In the genomic region with DNA sequence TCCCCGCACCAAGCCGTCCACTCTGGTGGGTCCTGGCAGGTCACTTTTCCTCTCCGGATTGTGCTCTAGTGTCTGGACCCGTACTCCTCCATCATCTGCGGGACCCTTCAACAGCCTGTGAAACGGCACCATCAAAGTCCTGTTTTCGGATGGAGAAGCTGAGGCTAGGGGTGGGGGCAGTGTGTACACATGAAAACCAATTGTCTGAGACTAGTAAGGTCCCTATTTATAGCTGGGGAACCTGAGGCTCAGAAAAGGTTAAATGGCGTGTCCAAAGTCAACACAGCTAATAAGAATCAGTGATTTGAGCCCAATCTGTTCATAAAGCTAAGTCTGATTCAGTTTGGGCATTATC, we compare ENCODE assay signal across 10 cellular contexts. TPM values are rescaled to one million over a fixed set of nuclear protein-coding genes. Genes with fewer than 3 reads are reported as not detected.
DNase-seq lines count a peak whose midpoint lies in the region; ATAC-seq and TF ChIP-seq lines count a peak whose summit lies in the region.
"Had no signal": no experiment of that assay in that cellular context is flagged by ENCODE, and none has a peak within 500 bp of the region (broad histone marks: within the 10 kb centered on the region; RNA-seq: fewer than 3 reads in every experiment).

No MANE protein-coding gene starts in this region.

- TF ChIP-seq CTCF in cardiac muscle cell (IDR thresholded peaks at IDR 0.05; ENCODE audit: low read depth, low read length) (no peak), brain microvascular endothelial cell (IDR thresholded peaks at IDR 0.05; ENCODE audit: low read depth, low read length, missing control alignments) (no peak), upper lobe of left lung (IDR thresholded peaks at IDR 0.05) (no peak)

- no peak for DNase-seq in cardiac muscle cell (ENCODE audit: low read depth in 1 of 2, low spot score in 1 of 2)
- DNase-seq in cardiac septum (ENCODE audit: low spot score) = no peak
- DNase-seq in brain microvascular endothelial cell = no peak
- DNase-seq in upper lobe of left lung = no peak
- no peak for DNase-seq in mucosa of gallbladder (ENCODE audit: low spot score)
- no peak for DNase-seq in ecto neural progenitor cell (ENCODE audit: low spot score)
- DNase-seq: effector CD8-positive, alpha-beta T cell had no signal

- intact Hi-C loops in cardiac septum (cut with DNase I) = loop anchor here (2.0 kb wide), 2 partner anchors 40 to 92 kb away; no protein-coding TSS in a partner anchor

- peak overlapping the region; percentile 38 for H3K4me3 ChIP-seq in cardiac muscle cell
- H3K4me3 ChIP-seq in brain microvascular endothelial cell (ENCODE audit: low read depth, low read length) = peak overlapping the region; percentile 50
- H3K4me3 ChIP-seq in mucosa of rectum (ENCODE audit: low read length in 2 of 2) = peak overlapping the region; percentile 52 to 53
- H3K4me3 ChIP-seq in upper lobe of left lung = peak overlapping the region in 3 of 4 donors; percentile 53 to 62 (median 59)

- TF ChIP-seq POLR2A in upper lobe of left lung (IDR thresholded peaks at IDR 0.05) = no peak

- H3K27me3 ChIP-seq in cardiac muscle cell = no peaks in the 10 kb centered on the region
- no peaks in the 10 kb centered on the region for H3K27me3 ChIP-seq in brain microvascular endothelial cell (replicated peaks)
- no peaks in the 10 kb centered on the region for H3K27me3 ChIP-seq in mucosa of rectum (ENCODE audit: control insufficient read depth in 2 of 2, insufficient read depth in 2 of 2, low read length in 2 of 2)
- H3K27me3 ChIP-seq in upper lobe of left lung = peaks cover 0 to 8% (median 4%) of the 10 kb centered on the region in 4 donors

- H3K36me3 ChIP-seq in cardiac muscle cell (no peaks in the 10 kb centered on the region), brain microvascular endothelial cell (replicated peaks) (no peaks in the 10 kb centered on the region), mucosa of rectum (ENCODE audit: control insufficient read depth in 2 of 2, insufficient read depth in 2 of 2, low read length in 2 of 2) (no peaks in the 10 kb centered on the region), upper lobe of left lung (no peaks in the 10 kb centered on the region)

- H3K4me1 ChIP-seq in cardiac muscle cell (ENCODE audit: low read depth) = peaks cover 6% of the 10 kb centered on the region
- peaks cover 4 to 14% of the 10 kb centered on the region in 2 donors for H3K4me1 ChIP-seq in mucosa of rectum (ENCODE audit: control insufficient read depth in 2 of 2, insufficient read depth in 2 of 2, low read length in 2 of 2)
- peaks cover 26 to 41% (median 30%) of the 10 kb centered on the region in 4 donors for H3K4me1 ChIP-seq in upper lobe of left lung

- TF ChIP-seq EP300 in upper lobe of left lung (IDR thresholded peaks at IDR 0.05) = no peak

- H3K9ac ChIP-seq in mucosa of rectum (ENCODE audit: low read depth in 1 of 2, low read length in 2 of 2) = peak overlapping the region in 1 of 2 donors; percentile 31

- ATAC-seq in upper lobe of left lung (ENCODE audit: low FRiP score in 2 of 2) (no peak), HG02885 (IDR thresholded peaks at IDR 0.05; ENCODE audit: poor library complexity, unreplicated experiment) (no peak)

- in situ Hi-C loops in brain microvascular endothelial cell (cut with HindIII; ENCODE audit: low pct_ligation_motif_present, low sequenced_read_pairs) = no loop called here

- H3K27ac ChIP-seq in cardiac muscle cell (no peak overlapping the region), brain microvascular endothelial cell (no peak overlapping the region), mucosa of rectum (ENCODE audit: low read depth in 2 of 2, low read length in 2 of 2) (peak overlapping the region in 1 of 2 donors; percentile 61), upper lobe of left lung (peak overlapping the region; percentile 82 to 91 (median 86))

- H3K9me3 ChIP-seq in cardiac muscle cell (ENCODE audit: low read depth) = no peaks in the 10 kb centered on the region
- no peaks in the 10 kb centered on the region for H3K9me3 ChIP-seq in mucosa of rectum (ENCODE audit: control insufficient read depth in 2 of 2, low read length in 2 of 2)
- no peaks in the 10 kb centered on the region for H3K9me3 ChIP-seq in upper lobe of left lung

- 19 to 51% methylated on average over 2 to 8 of the region's 8 CpGs for WGBS in upper lobe of left lung, 2 donors

RNA-seq across cellular contexts. Expression of gene LRRC32, which starts 0.7 kb away (rescaled TPM):
- total RNA-seq in cardiac muscle cell = 15.9 and 21.8 TPM in 2 replicates
- 6.3 and 18.8 TPM in 2 replicates for polyA plus RNA-seq in cardiac muscle cell
- 33.5 TPM for total RNA-seq in cardiac septum
- 100 to 1,000 TPM in 1 of 6 donors, 10 to 100 TPM in 5; 41.3 to 118 (median 60.3) TPM for total RNA-seq in upper lobe of left lung
- total RNA-seq in mucosa of gallbladder = 33.2 TPM
- total RNA-seq: M059J had no signal

Comparison
In these comparisons a context has a peak if more than half of its experiments do, and no peak if none do; other contexts are left out.
1. H3K27ac ChIP-seq: peak in upper lobe of left lung (4 of 4); none in cardiac muscle cell (single experiment) and brain microvascular endothelial cell (single experiment).
2. Peak in every context shown above with its lines, with median percentiles within 50 percentile points of each other: H3K4me3 ChIP-seq.